Comparison of ENCODE assay signal across 14 cellular contexts in the genomic region with DNA sequence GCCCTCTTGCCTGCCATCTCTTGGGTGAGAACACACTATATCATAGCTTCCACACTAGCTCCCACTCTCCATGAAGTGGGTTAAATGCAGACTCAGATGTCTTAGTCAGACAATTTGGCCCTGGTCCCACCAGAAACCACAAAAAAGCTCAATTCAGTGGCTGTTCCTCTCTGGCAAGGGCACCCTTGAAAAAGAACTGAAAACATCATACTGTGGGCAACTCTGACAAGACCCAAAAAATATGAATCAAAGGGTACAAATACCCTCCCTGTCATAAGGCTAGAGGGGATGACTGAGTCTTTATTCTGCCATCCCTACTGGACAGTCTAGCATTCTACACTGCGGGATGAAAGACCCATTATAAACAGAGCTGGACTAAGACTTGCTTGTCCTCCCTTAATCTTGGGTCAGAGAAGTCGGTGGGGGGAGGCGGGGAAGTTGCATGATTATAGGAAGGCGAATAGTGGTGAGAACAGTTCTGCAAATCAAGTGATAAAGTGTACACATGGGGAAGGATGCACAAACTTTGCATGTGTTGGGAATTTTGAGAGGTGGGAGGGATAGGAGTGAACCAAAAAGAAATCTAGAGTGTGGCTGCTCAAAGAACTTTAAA.
A peak's percentile ranks its signal among the peaks of the same experiment; 100 is the strongest.
DNase-seq lines count a peak whose midpoint lies in the region; ATAC-seq and TF ChIP-seq lines count a peak whose summit lies in the region.
"Had no signal": no experiment of that assay in that cellular context is flagged by ENCODE, and none has a peak within 500 bp of the region (broad histone marks: within the 10 kb centered on the region; RNA-seq: fewer than 3 reads in every experiment).

No MANE protein-coding gene starts in this region.

- H3K4me3 ChIP-seq in MG63 (no peak overlapping the region), astrocyte of the spinal cord (ENCODE audit: low read depth, low read length) (no peak overlapping the region)
- H3K4me3 ChIP-seq: ovary, thyroid gland had no signal

- no peaks in the 10 kb centered on the region for H3K9me3 ChIP-seq in MG63
- H3K9me3 ChIP-seq: ovary, thyroid gland had no signal

- in situ Hi-C loops in astrocyte of the spinal cord (cut with HindIII; ENCODE audit: low sequenced_read_pairs), result no loop called here

- ATAC-seq in stimulated activated naive CD8-positive, alpha-beta T cell treated with anti-CD3 and anti-CD28 coated beads, Interleukin-15, Interleukin-2, amounts not matched to agents 100 U/mL and 50 U/mL, for 24 hours, result no peak
- ATAC-seq in HG03039 (IDR thresholded peaks at IDR 0.05; ENCODE audit: unreplicated experiment), result no peak
- ATAC-seq: esophagus mucosa had no signal

- no peak for TF ChIP-seq CTCF in astrocyte of the spinal cord (IDR thresholded peaks at IDR 0.05; ENCODE audit: low read depth, low read length)

- DNase-seq in Ammon's horn (ENCODE audit: low spot score) (peak; percentile 48), MG63 (peak; percentile 7), astrocyte of the spinal cord (ENCODE audit: low read depth, low spot score) (peak; percentile 39), inferior parietal cortex (ENCODE audit: extremely low spot score) (peak; percentile 27), NCI-H345 (lab: John Stamatoyannopoulos, UW) (no peak), GDM1 (lab: John Stamatoyannopoulos, UW) (no peak)
- DNase-seq in stimulated activated naive CD8-positive, alpha-beta T cell treated with anti-CD3 and anti-CD28 coated beads, Interleukin-15, Interleukin-2, amounts not matched to agents 100 U/mL and 50 U/mL, for 24 hours, result no peak
- DNase-seq: activated CD4-positive, CD25-positive, alpha-beta regulatory T cell treated with anti-CD3 and anti-CD28 coated beads, Interleukin-2, amount 50 U/mL, for 72 hours; activated T-cell treated with anti-CD3 and anti-CD28 coated beads for 4 hours; NCI-H2081 treated with DMSO at 0.1 percent for 48 hours; ovary; thyroid gland had no signal

- no peaks in the 10 kb centered on the region for H3K36me3 ChIP-seq in MG63
- H3K36me3 ChIP-seq: ovary, thyroid gland had no signal

- no peaks in the 10 kb centered on the region for H3K27me3 ChIP-seq in MG63
- H3K27me3 ChIP-seq: ovary, thyroid gland had no signal

Comparison
In these comparisons a context has a peak if more than half of its experiments do, and no peak if none do; other contexts are left out.
1. DNase-seq: peak in Ammon's horn (single experiment), MG63 (single experiment), astrocyte of the spinal cord (single experiment) and inferior parietal cortex (single experiment); none in NCI-H345 (single experiment), stimulated activated naive CD8-positive, alpha-beta T cell treated with anti-CD3 and anti-CD28 coated beads, Interleukin-15, Interleukin-2, amounts not matched to agents 100 U/mL and 50 U/mL, for 24 hours (single experiment) and GDM1 (single experiment).